Comparison of ENCODE assay signal across 21 cellular contexts in genomic region chr4:61517144-61517543, GRCh38.
A peak's percentile ranks its signal among the peaks of the same experiment; 100 is the strongest.
DNase-seq lines count a peak whose midpoint lies in the region; ATAC-seq, FAIRE-seq and TF ChIP-seq lines count a peak whose summit lies in the region.
"Had no signal": no experiment of that assay in that cellular context is flagged by ENCODE, and none has a peak within 500 bp of the region (broad histone marks: within the 10 kb centered on the region; RNA-seq: fewer than 3 reads in every experiment).

No MANE protein-coding gene starts in this region.

- intact Hi-C loops in right lobe of liver (cut with DNase I) = no loop called here

- no peak for TF ChIP-seq POLR2A in right lobe of liver (IDR thresholded peaks at IDR 0.05)

- no peak for FAIRE-seq in D721Med (lab: Jason Lieb, UNC)

- H3K27me3 Mint-ChIP-seq in glutamatergic neuron (ENCODE audit: unreplicated experiment) = peaks cover 3% of the 10 kb centered on the region
- H3K27me3 Mint-ChIP-seq: activated naive CD8-positive, alpha-beta T cell treated with anti-CD3 and anti-CD28 coated beads, Interleukin-2, amount 10 ng/mL, durations not matched to agents 7 days and 5 days; CD8-positive, alpha-beta memory T cell had no signal

- TF ChIP-seq CTCF in C4-2B (conservative IDR thresholded peaks at IDR 0.05) (peak; percentile 52), glutamatergic neuron (IDR thresholded peaks at IDR 0.05; ENCODE audit: partially characterized antibody, unreplicated experiment) (no peak), right lobe of liver (IDR thresholded peaks at IDR 0.05) (no peak), D721Med (IDR thresholded peaks at IDR 0.05; ENCODE audit: insufficient read depth, missing control alignments) (no peak)

- H3K9me3 ChIP-seq in right lobe of liver = no peaks in the 10 kb centered on the region
- H3K9me3 ChIP-seq: uterus had no signal

- H3K4me3 ChIP-seq in right lobe of liver = no peak overlapping the region
- H3K4me3 ChIP-seq: skin epidermis, uterus had no signal

- H3K27ac ChIP-seq in C4-2B = no peak overlapping the region
- no peak overlapping the region for H3K27ac ChIP-seq in right lobe of liver
- H3K27ac ChIP-seq: skin epidermis, uterus had no signal

- no peak overlapping the region for H3K4me3 Mint-ChIP-seq in glutamatergic neuron (ENCODE audit: unreplicated experiment)
- H3K4me3 Mint-ChIP-seq: activated naive CD8-positive, alpha-beta T cell treated with anti-CD3 and anti-CD28 coated beads, Interleukin-2, amount 10 ng/mL, durations not matched to agents 7 days and 5 days; CD8-positive, alpha-beta memory T cell had no signal

- no peaks in the 10 kb centered on the region for H3K4me1 ChIP-seq in right lobe of liver
- H3K4me1 ChIP-seq: uterus had no signal

- 33% methylated on average over 7 of the region's 20 CpGs for WGBS in right lobe of liver (ENCODE audit: insufficient coverage, low coverage, low lambda C conversion rate, missing lambda C conversion rate)

- H3K4me1 Mint-ChIP-seq in glutamatergic neuron (ENCODE audit: low read depth, unreplicated experiment) = peaks cover 21% of the 10 kb centered on the region
- H3K4me1 Mint-ChIP-seq: activated naive CD8-positive, alpha-beta T cell treated with anti-CD3 and anti-CD28 coated beads, Interleukin-2, amount 10 ng/mL, durations not matched to agents 7 days and 5 days; CD8-positive, alpha-beta memory T cell had no signal

- DNase-seq in HuH-7 (ENCODE audit: low spot score) (peak; percentile 56), glutamatergic neuron (peak; percentile 71), right lobe of liver (peak in 1 of 3 donors; percentile 23), SIG-M5 (lab: John Stamatoyannopoulos, UW) (no peak), D721Med (ENCODE audit: insufficient read length, low spot score) (no peak), NCI-H510A (lab: John Stamatoyannopoulos, UW) (no peak), DMS 273 (lab: John Stamatoyannopoulos, UW; ENCODE audit: unreplicated experiment) (no peak)
- DNase-seq: ACHN; activated CD4-positive, alpha-beta T cell treated with anti-CD3 and anti-CD28 coated beads, Interleukin-2, amount 50 U/mL, for 1 hour; activated naive CD8-positive, alpha-beta T cell treated with anti-CD3 and anti-CD28 coated beads, Interleukin-2, amount 10 ng/mL, durations not matched to agents 7 days and 5 days; CD8-positive, alpha-beta memory T cell; EL; HCEC 1CT; KG1; NCI-H1436; NCI-H446; stimulated activated naive CD4-positive, alpha-beta T cell treated with Interleukin-2 at 50 U/mL for 16 hours; uterus had no signal

- H3K36me3 ChIP-seq in right lobe of liver = no peaks in the 10 kb centered on the region
- H3K36me3 ChIP-seq: uterus had no signal

- H3K36me3 Mint-ChIP-seq in glutamatergic neuron (ENCODE audit: unreplicated experiment) = no peaks in the 10 kb centered on the region
- H3K36me3 Mint-ChIP-seq: activated naive CD8-positive, alpha-beta T cell treated with anti-CD3 and anti-CD28 coated beads, Interleukin-2, amount 10 ng/mL, durations not matched to agents 7 days and 5 days; CD8-positive, alpha-beta memory T cell had no signal

- no peaks in the 10 kb centered on the region for H3K27me3 ChIP-seq in right lobe of liver
- H3K27me3 ChIP-seq: uterus had no signal

- ATAC-seq in right lobe of liver = peak; percentile 26 to 58 (median 52)
- ATAC-seq: SK-N-SH treated with all-trans-retinoic acid at 6 μM for 48 hours had no signal

- H3K27ac Mint-ChIP-seq in glutamatergic neuron (ENCODE audit: unreplicated experiment) = no peak overlapping the region
- H3K27ac Mint-ChIP-seq: activated naive CD8-positive, alpha-beta T cell treated with anti-CD3 and anti-CD28 coated beads, Interleukin-2, amount 10 ng/mL, durations not matched to agents 7 days and 5 days; CD8-positive, alpha-beta memory T cell had no signal

- H3K9me3 Mint-ChIP-seq in glutamatergic neuron (ENCODE audit: unreplicated experiment) = peaks cover 5% of the 10 kb centered on the region

Comparison
In these comparisons a context has a peak if more than half of its experiments do, and no peak if none do; other contexts are left out.
1. DNase-seq: peak in HuH-7 (single experiment) and glutamatergic neuron (single experiment); none in SIG-M5 (single experiment), D721Med (single experiment), NCI-H510A (single experiment) and DMS 273 (single experiment).